39 cellular contexts compared by ENCODE assay signal in the genomic region with DNA sequence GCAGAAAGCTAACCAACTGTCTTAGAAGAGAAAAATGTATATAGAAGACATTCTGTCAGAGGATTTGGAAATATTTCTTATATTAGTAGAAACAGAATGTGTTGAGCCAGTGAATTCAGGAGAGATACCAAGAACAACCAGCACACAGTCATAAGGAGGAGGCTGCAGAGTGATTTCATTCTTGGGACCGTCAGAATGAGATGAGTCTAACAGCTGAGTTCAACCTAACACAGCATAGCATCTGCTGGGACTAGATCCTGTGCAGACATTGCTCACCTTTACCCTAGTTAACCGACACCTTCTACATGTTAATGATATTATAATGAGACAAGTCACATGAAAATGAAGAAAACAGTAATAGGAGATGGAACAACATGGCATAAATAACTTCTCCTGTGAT.
"Had no signal": no experiment of that assay in that cellular context is flagged by ENCODE, and none has a peak within 500 bp of the region (broad histone marks: within the 10 kb centered on the region; RNA-seq: fewer than 3 reads in every experiment).

No MANE protein-coding gene starts in this region.

- H3K4me1 ChIP-seq: adrenal gland, ascending aorta, body of pancreas had no signal

- H3K27ac ChIP-seq: adrenal gland, ascending aorta, body of pancreas, brain microvascular endothelial cell, cardiac muscle cell had no signal

- FAIRE-seq: astrocyte, bronchial epithelial cell had no signal

- ATAC-seq: activated naive CD4-positive, alpha-beta T cell treated with anti-CD3 and anti-CD28 coated beads, Interleukin-2, amount 50 U/mL, for 72 hours; activated naive CD8-positive, alpha-beta T cell treated with anti-CD3 and anti-CD28 coated beads, Interleukin-2, amount 50 U/mL, for 24 hours; activated T-cell treated with anti-CD3 and anti-CD28 coated beads, Interleukin-2, amount 50 U/mL, for 4 hours; body of pancreas had no signal

- H3K4me1 Mint-ChIP-seq: activated naive CD4-positive, alpha-beta T cell treated with anti-CD3 and anti-CD28 coated beads, Interleukin-2, amount 10 ng/mL, durations not matched to agents 7 days and 5 days; activated naive CD4-positive, alpha-beta T cell treated with anti-CD3 and anti-CD28 coated beads, Interleukin-2, amount 50 U/mL, for 24 hours; activated naive CD8-positive, alpha-beta T cell treated with anti-CD3 and anti-CD28 coated beads, Interleukin-2, amount 10 ng/mL, durations not matched to agents 7 days and 5 days; brain; central memory CD8-positive, alpha-beta T cell had no signal

- H3K27ac Mint-ChIP-seq: activated naive CD4-positive, alpha-beta T cell treated with anti-CD3 and anti-CD28 coated beads for 36 hours; activated naive CD4-positive, alpha-beta T cell treated with anti-CD3 and anti-CD28 coated beads, Interleukin-2, amount 10 ng/mL, durations not matched to agents 7 days and 5 days; activated naive CD4-positive, alpha-beta T cell treated with anti-CD3 and anti-CD28 coated beads, Interleukin-2, amount 50 U/mL, for 24 hours; activated naive CD4-positive, alpha-beta T cell treated with anti-CD3 and anti-CD28 coated beads, Interleukin-2, amount 50 U/mL, for 72 hours; activated naive CD8-positive, alpha-beta T cell; activated naive CD8-positive, alpha-beta T cell treated with anti-CD3 and anti-CD28 coated beads for 36 hours; activated naive CD8-positive, alpha-beta T cell treated with anti-CD3 and anti-CD28 coated beads, Interleukin-2, amount 10 ng/mL, durations not matched to agents 7 days and 5 days; activated naive CD8-positive, alpha-beta T cell treated with anti-CD3 and anti-CD28 coated beads, Interleukin-2, amount 50 U/mL, for 24 hours; activated T-cell treated with anti-CD3 and anti-CD28 coated beads, Interleukin-2, amount 50 U/mL, for 24 hours; activated T-cell treated with anti-CD3 and anti-CD28 coated beads, Interleukin-2, amount 50 U/mL, for 72 hours; activated T-helper 1 cell treated with anti-CD3 and anti-CD28 coated beads, Interleukin-12 subunit alpha, Interleukin-12 subunit beta, Interleukin-2, Interleukin-4 antibody, amounts not matched to agents 30 ng/mL and 10 ng/mL and 1 ng/mL, durations not matched to agents 14 hours and 24 hours and 36 hours; activated T-helper 2 cell treated with anti-CD3 and anti-CD28 coated beads, Interferon-gamma antibody, Interleukin-2, Interleukin-4, amounts not matched to agents 10 μg/mL and 5 μg/mL and 100 μg/mL, durations not matched to agents 14 hours and 24 hours and 36 hours; brain had no signal

- H3K27me3 Mint-ChIP-seq: activated naive CD4-positive, alpha-beta T cell treated with anti-CD3 and anti-CD28 coated beads, Interleukin-2, amount 10 ng/mL, durations not matched to agents 7 days and 5 days; activated naive CD4-positive, alpha-beta T cell treated with anti-CD3 and anti-CD28 coated beads, Interleukin-2, amount 50 U/mL, for 24 hours; activated naive CD8-positive, alpha-beta T cell; activated naive CD8-positive, alpha-beta T cell treated with anti-CD3 and anti-CD28 coated beads for 36 hours; activated naive CD8-positive, alpha-beta T cell treated with anti-CD3 and anti-CD28 coated beads, Interleukin-2, amount 10 ng/mL, durations not matched to agents 7 days and 5 days; activated naive CD8-positive, alpha-beta T cell treated with anti-CD3 and anti-CD28 coated beads, Interleukin-2, amount 50 U/mL, for 24 hours; activated T-cell treated with anti-CD3 and anti-CD28 coated beads, Interleukin-2, amount 50 U/mL, for 24 hours; brain; central memory CD8-positive, alpha-beta T cell had no signal

- H3K4me3 Mint-ChIP-seq: activated naive CD4-positive, alpha-beta T cell treated with anti-CD3 and anti-CD28 coated beads for 36 hours; activated naive CD4-positive, alpha-beta T cell treated with anti-CD3 and anti-CD28 coated beads, Interleukin-2, amount 10 ng/mL, durations not matched to agents 7 days and 5 days; activated naive CD4-positive, alpha-beta T cell treated with anti-CD3 and anti-CD28 coated beads, Interleukin-2, amount 50 U/mL, for 24 hours; activated naive CD8-positive, alpha-beta T cell; activated naive CD8-positive, alpha-beta T cell treated with anti-CD3 and anti-CD28 coated beads for 36 hours; activated naive CD8-positive, alpha-beta T cell treated with anti-CD3 and anti-CD28 coated beads, Interleukin-2, amount 10 ng/mL, durations not matched to agents 7 days and 5 days; activated naive CD8-positive, alpha-beta T cell treated with anti-CD3 and anti-CD28 coated beads, Interleukin-2, amount 50 U/mL, for 24 hours; activated T-cell treated with anti-CD3 and anti-CD28 coated beads, Interleukin-2, amount 50 U/mL, for 24 hours; activated T-cell treated with anti-CD3 and anti-CD28 coated beads, Interleukin-2, amount 50 U/mL, for 4 hours; activated T-cell treated with anti-CD3 and anti-CD28 coated beads, Interleukin-2, amount 50 U/mL, for 72 hours; activated T-helper 1 cell treated with anti-CD3 and anti-CD28 coated beads, Interleukin-12 subunit alpha, Interleukin-12 subunit beta, Interleukin-2, Interleukin-4 antibody, amounts not matched to agents 30 ng/mL and 10 ng/mL and 1 ng/mL, durations not matched to agents 14 hours and 24 hours and 36 hours; brain; central memory CD8-positive, alpha-beta T cell had no signal

- H3K27me3 ChIP-seq: adrenal gland, ascending aorta, body of pancreas, brain microvascular endothelial cell, cardiac muscle cell had no signal

- H3K4me3 ChIP-seq: adrenal gland, ascending aorta, body of pancreas, cardiac muscle cell had no signal

- DNase-seq: activated effector memory CD4-positive, alpha-beta T cell treated with anti-CD3 and anti-CD28 coated beads, Interleukin-2, amount 50 U/mL, for 16 hours; activated effector memory CD4-positive, alpha-beta T cell treated with Interleukin-2 at 50 U/mL for 16 hours; activated gamma-delta T cell; activated gamma-delta T cell treated with Interleukin-2 at 50 U/mL for 16 hours; activated naive CD4-positive, alpha-beta T cell; activated naive CD4-positive, alpha-beta T cell treated with anti-CD3 and anti-CD28 coated beads for 36 hours; activated naive CD4-positive, alpha-beta T cell treated with anti-CD3 and anti-CD28 coated beads, Interleukin-2, amount 10 ng/mL, durations not matched to agents 7 days and 5 days; activated naive CD4-positive, alpha-beta T cell treated with anti-CD3 and anti-CD28 coated beads, Interleukin-2, amount 50 U/mL, for 16 hours; activated naive CD4-positive, alpha-beta T cell treated with Interleukin-2 at 50 U/mL for 16 hours; activated naive CD8-positive, alpha-beta T cell treated with anti-CD3 and anti-CD28 coated beads for 36 hours; activated naive CD8-positive, alpha-beta T cell treated with anti-CD3 and anti-CD28 coated beads, Interleukin-2, amount 10 ng/mL, durations not matched to agents 7 days and 5 days; activated naive CD8-positive, alpha-beta T cell treated with anti-CD3 and anti-CD28 coated beads, Interleukin-2, amount 50 U/mL, for 24 hours; activated T-cell treated with anti-CD3 and anti-CD28 coated beads for 4 hours; activated T-cell treated with anti-CD3 and anti-CD28 coated beads, Interleukin-2, amount 50 U/mL, for 1 hour; activated T-cell treated with anti-CD3 and anti-CD28 coated beads, Interleukin-2, amount 50 U/mL, for 24 hours; activated T-cell treated with anti-CD3 and anti-CD28 coated beads, Interleukin-2, amount 50 U/mL, for 4 hours; activated T-cell treated with anti-CD3 and anti-CD28 coated beads, Interleukin-2, amount 50 U/mL, for 48 hours; activated T-cell treated with anti-CD3 and anti-CD28 coated beads, Interleukin-2, amount 50 U/mL, for 72 hours; adrenal gland; amniotic stem cell; amygdala; anterior cingulate cortex; aorta; body of pancreas; brain microvascular endothelial cell; caudate nucleus; central memory CD4-positive, alpha-beta T cell; cerebellar nuclear complex had no signal
